In the genomic region with DNA sequence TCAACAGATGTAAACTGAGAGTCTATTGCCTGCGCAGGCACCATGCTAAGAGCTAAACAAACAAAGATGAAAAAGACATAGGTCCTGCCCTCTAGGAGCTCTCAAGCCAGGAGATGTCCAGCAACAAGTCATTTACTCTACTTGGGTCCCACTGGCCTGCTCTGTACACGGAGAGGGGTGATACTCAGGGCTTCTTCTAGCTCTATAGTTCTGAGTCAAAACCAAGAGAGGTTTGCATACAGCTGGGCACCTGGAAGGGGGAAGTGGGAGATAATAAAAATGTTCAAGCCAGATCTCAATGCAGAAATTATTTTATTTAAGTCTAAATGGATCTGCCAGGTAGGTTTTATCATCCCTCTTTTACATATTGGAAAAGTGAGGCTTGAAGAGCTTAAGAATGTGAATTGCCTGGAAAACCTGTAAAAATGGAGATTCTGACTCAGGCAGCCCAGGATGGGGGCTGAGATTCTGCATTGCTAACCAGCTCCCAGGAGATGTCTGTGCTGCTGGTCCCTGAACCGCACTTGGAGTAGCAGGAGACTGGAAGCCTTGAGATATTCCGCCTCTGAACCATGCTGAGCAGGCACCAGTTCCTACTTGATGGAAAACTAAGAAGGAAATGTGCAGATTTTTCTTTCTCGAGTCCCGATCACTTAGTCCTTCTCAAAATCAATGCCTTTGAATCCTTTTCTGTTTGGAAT, we compare ENCODE assay signal across 15 cellular contexts.
DNase-seq lines count a peak whose midpoint lies in the region; ATAC-seq lines count a peak whose summit lies in the region.
"Had no signal": no experiment of that assay in that cellular context is flagged by ENCODE, and none has a peak within 500 bp of the region (broad histone marks: within the 10 kb centered on the region; RNA-seq: fewer than 3 reads in every experiment).

No MANE protein-coding gene starts in this region.

- H3K4me1 Mint-ChIP-seq in memory B cell: peaks cover 32% of the 10 kb centered on the region

- intact Hi-C loops in left ventricle myocardium superior (cut with micrococcal nuclease): no loop called here

- no peaks in the 10 kb centered on the region for H3K9me3 Mint-ChIP-seq in memory B cell
- H3K9me3 Mint-ChIP-seq: activated naive CD8-positive, alpha-beta T cell treated with anti-CD3 and anti-CD28 coated beads for 36 hours had no signal

- H3K27ac Mint-ChIP-seq in memory B cell: no peak overlapping the region
- H3K27ac Mint-ChIP-seq: activated naive CD8-positive, alpha-beta T cell treated with anti-CD3 and anti-CD28 coated beads for 36 hours had no signal

- no peak overlapping the region for H3K4me3 Mint-ChIP-seq in memory B cell
- H3K4me3 Mint-ChIP-seq: activated naive CD8-positive, alpha-beta T cell treated with anti-CD3 and anti-CD28 coated beads for 36 hours had no signal

- no peaks in the 10 kb centered on the region for H3K27me3 Mint-ChIP-seq in memory B cell
- H3K27me3 Mint-ChIP-seq: activated naive CD8-positive, alpha-beta T cell treated with anti-CD3 and anti-CD28 coated beads for 36 hours had no signal

- no peak for DNase-seq in memory B cell (ENCODE audit: low spot score in 2 of 2)
- no peak for DNase-seq in left ventricle myocardium superior
- DNase-seq in NCI-H1105 treated with DMSO at 0.1 percent for 48 hours (lab: John Stamatoyannopoulos, UW): no peak
- no peak for DNase-seq in NCI-H524 (lab: John Stamatoyannopoulos, UW)
- no peak for DNase-seq in substantia nigra (lab: John Stamatoyannopoulos, UW)
- DNase-seq: activated naive CD8-positive, alpha-beta T cell treated with anti-CD3 and anti-CD28 coated beads for 36 hours; MV-4-11; NCI-H510A treated with DMSO at 0.1 percent for 48 hours; Right ventricle myocardium superior; trophoblast cell had no signal

- H3K27ac ChIP-seq in substantia nigra (ENCODE audit: low read depth, low read length, poor library complexity, severe bottlenecking): no peak overlapping the region
- H3K27ac ChIP-seq: HL-60, spleen had no signal

- H3K36me3 Mint-ChIP-seq in memory B cell: peaks cover 18% of the 10 kb centered on the region

- ATAC-seq in GM19351 (IDR thresholded peaks at IDR 0.05; ENCODE audit: unreplicated experiment): peak; percentile 88
- peak; percentile 89 for ATAC-seq in HG02588 (IDR thresholded peaks at IDR 0.05; ENCODE audit: unreplicated experiment)
- peak; percentile 72 for ATAC-seq in HG03442 (IDR thresholded peaks at IDR 0.05; ENCODE audit: unreplicated experiment)
- ATAC-seq in memory B cell (ENCODE audit: low read depth): peak; percentile 67
- ATAC-seq in left ventricle myocardium superior: no peak
